ENCODE assay signal across 8 cellular contexts in genomic region chr20:41142914-41143313, GRCh38. TPM values are rescaled to one million over a fixed set of nuclear protein-coding genes. Genes with fewer than 3 reads are reported as not detected.
A peak's percentile ranks its signal among the peaks of the same experiment; 100 is the strongest.
DNase-seq lines count a peak whose midpoint lies in the region; ATAC-seq and TF ChIP-seq lines count a peak whose summit lies in the region.

No MANE protein-coding gene starts in this region.

- CTCF ChIA-PET in CD4-positive, alpha-beta T cell (lab: Charles Lee), result interaction anchor here (1.1 to 2.1 kb wide), 3 partner anchors 9 to 14 kb away, joined by 3 to 10 read pairs (median 5); no protein-coding TSS in a partner anchor
- CTCF ChIA-PET in activated CD8-positive, alpha-beta T cell treated with anti-CD3 and anti-CD28 coated beads for 36 hours (lab: Charles Lee), result interaction anchor here (1.6 to 14.5 kb wide), 7 partner anchors 7 to 197 kb away, joined by 5 to 209 read pairs (median 7); no protein-coding TSS in a partner anchor

- ATAC-seq in CD4-positive, alpha-beta T cell (ENCODE audit: poor library complexity), result peak; percentile 70
- ATAC-seq in activated CD8-positive, alpha-beta T cell treated with anti-CD3 and anti-CD28 coated beads for 36 hours, result peak; percentile 19
- ATAC-seq in memory B cell (ENCODE audit: low read depth), result peak; percentile 52
- ATAC-seq in HG02973 (IDR thresholded peaks at IDR 0.05; ENCODE audit: unreplicated experiment), result no peak

- H3K9me3 ChIP-seq in CD4-positive, alpha-beta T cell (ENCODE audit: control insufficient read depth, low read length), result no peaks in the 10 kb centered on the region

- H3K27ac ChIP-seq in CD4-positive, alpha-beta T cell (ENCODE audit: low read depth, low read length), result peak overlapping the region; percentile 83

- peak overlapping the region; percentile 96 for H3K27ac Mint-ChIP-seq in CD4-positive, alpha-beta T cell
- peak overlapping the region; percentile 91 for H3K27ac Mint-ChIP-seq in activated CD8-positive, alpha-beta T cell treated with anti-CD3 and anti-CD28 coated beads for 36 hours
- H3K27ac Mint-ChIP-seq in memory B cell, result peak overlapping the region; percentile 49

- H3K27me3 ChIP-seq in CD4-positive, alpha-beta T cell (ENCODE audit: control insufficient read depth, insufficient read depth, low read length), result no peaks in the 10 kb centered on the region

- H3K36me3 Mint-ChIP-seq in CD4-positive, alpha-beta T cell (ENCODE audit: low read depth), result peaks cover 39% of the 10 kb centered on the region
- H3K36me3 Mint-ChIP-seq in activated CD8-positive, alpha-beta T cell treated with anti-CD3 and anti-CD28 coated beads for 36 hours (ENCODE audit: low read depth), result peaks cover 72% of the 10 kb centered on the region
- H3K36me3 Mint-ChIP-seq in memory B cell, result no peaks in the 10 kb centered on the region

- POLR2A ChIA-PET in CD4-positive, alpha-beta T cell (lab: Charles Lee), result interaction anchor here (1.0 to 14.5 kb wide), 5 partner anchors 8 to 475 kb away, joined by 3 to 403 read pairs (median 6); partner anchors contain the start of gene CHD6
- POLR2A ChIA-PET in activated CD8-positive, alpha-beta T cell treated with anti-CD3 and anti-CD28 coated beads for 36 hours (lab: Charles Lee), result interaction anchor here (0.9 to 15.4 kb wide), 3 partner anchors 10 to 187 kb away, joined by 3 to 361 read pairs (median 3); no protein-coding TSS in a partner anchor

- H3K4me3 Mint-ChIP-seq in CD4-positive, alpha-beta T cell, result peak overlapping the region; percentile 90
- peak overlapping the region; percentile 91 for H3K4me3 Mint-ChIP-seq in activated CD8-positive, alpha-beta T cell treated with anti-CD3 and anti-CD28 coated beads for 36 hours
- peak overlapping the region; percentile 25 for H3K4me3 Mint-ChIP-seq in memory B cell

- no peak for TF ChIP-seq CTCF in CD4-positive, alpha-beta T cell (IDR thresholded peaks at IDR 0.05)
- no peak for TF ChIP-seq CTCF in activated CD8-positive, alpha-beta T cell treated with anti-CD3 and anti-CD28 coated beads for 36 hours (IDR thresholded peaks at IDR 0.05)

- intact Hi-C loops in CD4-positive, alpha-beta T cell (cut with DNase I, micrococcal nuclease), result loop anchor here in 1 of 2 experiments (5.0 kb wide), 1 partner anchor 111 kb away; no protein-coding TSS in a partner anchor
- intact Hi-C loops in activated CD8-positive, alpha-beta T cell treated with anti-CD3 and anti-CD28 coated beads for 36 hours (cut with micrococcal nuclease), result loop anchor here (2.0 kb wide), 1 partner anchor 14 kb away; no protein-coding TSS in a partner anchor

- H3K4me1 Mint-ChIP-seq in CD4-positive, alpha-beta T cell (ENCODE audit: low read depth), result peaks cover 95% of the 10 kb centered on the region
- H3K4me1 Mint-ChIP-seq in activated CD8-positive, alpha-beta T cell treated with anti-CD3 and anti-CD28 coated beads for 36 hours (ENCODE audit: low read depth), result peaks cover 87% of the 10 kb centered on the region
- peaks cover 56% of the 10 kb centered on the region for H3K4me1 Mint-ChIP-seq in memory B cell

- H3K27me3 Mint-ChIP-seq in CD4-positive, alpha-beta T cell, result no peaks in the 10 kb centered on the region
- H3K27me3 Mint-ChIP-seq in activated CD8-positive, alpha-beta T cell treated with anti-CD3 and anti-CD28 coated beads for 36 hours, result no peaks in the 10 kb centered on the region
- H3K27me3 Mint-ChIP-seq in memory B cell, result no peaks in the 10 kb centered on the region

- no peaks in the 10 kb centered on the region for H3K9me3 Mint-ChIP-seq in CD4-positive, alpha-beta T cell
- H3K9me3 Mint-ChIP-seq in activated CD8-positive, alpha-beta T cell treated with anti-CD3 and anti-CD28 coated beads for 36 hours, result no peaks in the 10 kb centered on the region
- no peaks in the 10 kb centered on the region for H3K9me3 Mint-ChIP-seq in memory B cell

- DNase-seq in CD4-positive, alpha-beta T cell, result peak in 5 of 10 experiments; percentile 24 to 49 (median 45)
- DNase-seq in KG1 (lab: John Stamatoyannopoulos, UW) (peak; percentile 41), memory B cell (ENCODE audit: low spot score in 2 of 2) (no peak), NCI-H128 (lab: John Stamatoyannopoulos, UW; ENCODE audit: unreplicated experiment) (no peak), NCI-H2227 treated with DMSO at 0.1 percent for 48 hours (lab: John Stamatoyannopoulos, UW) (no peak)
- DNase-seq in activated CD8-positive, alpha-beta T cell treated with anti-CD3 and anti-CD28 coated beads for 36 hours, result peak; percentile 64
- DNase-seq in effector CD8-positive, alpha-beta T cell (lab: John Stamatoyannopoulos, UW), result no peak

RNA-seq across cellular contexts. Expression of gene PLCG1, which starts 5.6 kb away (rescaled TPM):
- total RNA-seq in CD4-positive, alpha-beta T cell, result 100 to 1,000 TPM; 387 to 404 TPM
- total RNA-seq in activated CD8-positive, alpha-beta T cell treated with anti-CD3 and anti-CD28 coated beads for 36 hours, result 100 to 1,000 TPM; 259 to 260 TPM

Comparison
In these comparisons a context has a peak if more than half of its experiments do, and no peak if none do; other contexts are left out.
1. DNase-seq: peak in KG1 (single experiment) and activated CD8-positive, alpha-beta T cell treated with anti-CD3 and anti-CD28 coated beads for 36 hours (single experiment); none in memory B cell (0 of 2), NCI-H128 (single experiment), effector CD8-positive, alpha-beta T cell (single experiment) and NCI-H2227 treated with DMSO at 0.1 percent for 48 hours (single experiment).
2. H3K4me3 Mint-ChIP-seq: peak in every context shown above with its lines; median percentile 91 in activated CD8-positive, alpha-beta T cell treated with anti-CD3 and anti-CD28 coated beads for 36 hours; 90 in CD4-positive, alpha-beta T cell; 25 in memory B cell.
3. Peak in every context shown above with its lines, with median percentiles within 50 percentile points of each other: H3K27ac Mint-ChIP-seq.